In genomic region chr2:195559431-195559914, GRCh38 we compare ENCODE assay signal across 9 cellular contexts.
DNase-seq lines count a peak whose midpoint lies in the region; FAIRE-seq and TF ChIP-seq lines count a peak whose summit lies in the region.
"Had no signal": no experiment of that assay in that cellular context is flagged by ENCODE, and none has a peak within 500 bp of the region (broad histone marks: within the 10 kb centered on the region; RNA-seq: fewer than 3 reads in every experiment).

No MANE protein-coding gene starts in this region.

- no peaks in the 10 kb centered on the region for H3K23me2 ChIP-seq in H9 (ENCODE audit: insufficient read length, low read depth, low read length, poor library complexity, severe bottlenecking)

- H3K4me3 ChIP-seq in foreskin fibroblast (ENCODE audit: low read depth in 1 of 2, low read length in 2 of 2): no peak overlapping the region
- no peak overlapping the region for H3K4me3 ChIP-seq in ascending aorta
- no peak overlapping the region for H3K4me3 ChIP-seq in H7 (ENCODE audit: insufficient read depth, low read depth, low read length)

- H3K27ac ChIP-seq in H9 (ENCODE audit: insufficient read length, low read depth, low read length) (no peak overlapping the region), ascending aorta (no peak overlapping the region)

- H3K4me1 Mint-ChIP-seq in H9: peaks cover 10 to 12% of the 10 kb centered on the region in 2 experiments
- H3K4me1 Mint-ChIP-seq: brain had no signal

- H4K5ac ChIP-seq in H9 (ENCODE audit: insufficient read length, low read depth, low read length): no peak overlapping the region

- H3K9me3 Mint-ChIP-seq in H9: no peaks in the 10 kb centered on the region
- H3K9me3 Mint-ChIP-seq: brain had no signal

- H3K9ac ChIP-seq in H9 (ENCODE audit: extremely low read depth, insufficient read length, low read length): no peak overlapping the region

- no peaks in the 10 kb centered on the region for H3K27me3 Mint-ChIP-seq in H9 (ENCODE audit: low read depth)
- H3K27me3 Mint-ChIP-seq: brain had no signal

- H2BK15ac ChIP-seq in H9 (ENCODE audit: low read depth, low read length): no peak overlapping the region

- H4K91ac ChIP-seq in H9 (ENCODE audit: insufficient read length, low read depth, low read length): no peak overlapping the region

- H3K79me1 ChIP-seq in H9 (ENCODE audit: insufficient read depth, low read depth, low read length, poor library complexity, severe bottlenecking): no peaks in the 10 kb centered on the region

- no peak overlapping the region for H3K23ac ChIP-seq in H9 (ENCODE audit: insufficient read length, low read depth, low read length)

- no peaks in the 10 kb centered on the region for H3K36me3 Mint-ChIP-seq in H9 (ENCODE audit: insufficient read depth in 1 of 3, low read depth in 3 of 3)
- H3K36me3 Mint-ChIP-seq: brain had no signal

- H2AFZ ChIP-seq in H9 (ENCODE audit: low read length): no peak overlapping the region

- no peaks in the 10 kb centered on the region for H4K20me1 ChIP-seq in H9 (ENCODE audit: control insufficient read depth, insufficient read depth, insufficient read length)

- no peak for TF ChIP-seq POLR2A in GM12892 (IDR thresholded peaks at IDR 0.05; ENCODE audit: low read depth, low read length)

- H2AK5ac ChIP-seq in H9 (ENCODE audit: insufficient read length, low read length): no peak overlapping the region

- peaks cover 2% of the 10 kb centered on the region; the same call in 1 of the 2 replicates for H3K4me1 ChIP-seq in H9 (ENCODE audit: insufficient read depth, low read length)
- no peaks in the 10 kb centered on the region for H3K4me1 ChIP-seq in ascending aorta

- no CpG with 5 or more reads among the region's 5 CpGs for WGBS in H9 (ENCODE audit: extremely low coverage, insufficient read length, low lambda C conversion rate)

- peak; percentile 95 for FAIRE-seq in GM12892 (lab: Jason Lieb, UNC)

- H3K4me2 ChIP-seq in H9 (ENCODE audit: insufficient read depth, insufficient read length, low read length): no peak overlapping the region

- no peak overlapping the region for H2BK20ac ChIP-seq in H9 (ENCODE audit: low read depth, low read length, poor library complexity, severe bottlenecking)

- no peak overlapping the region for H3K18ac ChIP-seq in H9 (ENCODE audit: insufficient read length, low read depth, low read length)

- peak overlapping the region in 1 of 3 experiments; percentile 74; a peak in 1 of 7 replicates for H3K27ac Mint-ChIP-seq in H9
- H3K27ac Mint-ChIP-seq: brain had no signal

- TF ChIP-seq CTCF in H9 (conservative IDR thresholded peaks at IDR 0.05) (no peak), foreskin fibroblast (IDR thresholded peaks at IDR 0.05; ENCODE audit: low read depth, low read length) (no peak), ascending aorta (IDR thresholded peaks at IDR 0.05) (no peak)

- H2BK12ac ChIP-seq in H9 (ENCODE audit: insufficient read length, low read depth, low read length): no peak overlapping the region

- H3K56ac ChIP-seq in H9 (ENCODE audit: insufficient read length, low read depth, low read length): no peak overlapping the region

- DNase-seq in GM12892 (ENCODE audit: insufficient read length): peak; percentile 27
- peak; percentile 53 for DNase-seq in H9
- DNase-seq in MV-4-11 (lab: John Stamatoyannopoulos, UW): peak; percentile 99
- DNase-seq in activated CD8-positive, alpha-beta memory T cell treated with anti-CD3 and anti-CD28 coated beads for 24 hours: peak; percentile 77
- peak; percentile 83 to 85 for DNase-seq in foreskin fibroblast
- DNase-seq in stimulated activated CD4-positive, alpha-beta T cell treated with anti-CD3 and anti-CD28 coated beads, TNF-alpha, amount 100 ng/mL, for 48 hours (ENCODE audit: low read depth in 3 of 3): peak in 2 of 3 donors; percentile 35 to 66
- no peak for DNase-seq in ascending aorta (ENCODE audit: low spot score in 2 of 2)
- DNase-seq in H7: no peak

- no peaks in the 10 kb centered on the region for H3K36me3 ChIP-seq in ascending aorta
- no peaks in the 10 kb centered on the region for H3K36me3 ChIP-seq in H7 (replicated peaks; ENCODE audit: control insufficient read depth, insufficient read depth, low read length)

- H3K14ac ChIP-seq in H9 (ENCODE audit: insufficient read depth, low read length): no peak overlapping the region

- H2BK5ac ChIP-seq in H9 (ENCODE audit: insufficient read length, low read length): no peak overlapping the region

- H4K8ac ChIP-seq in H9 (replicated peaks; ENCODE audit: insufficient read length, low read depth, low read length): no peak overlapping the region

- H3K27me3 ChIP-seq in H9 (ENCODE audit: insufficient read depth, low read length) (no peaks in the 10 kb centered on the region), ascending aorta (no peaks in the 10 kb centered on the region), H7 (ENCODE audit: control insufficient read depth, insufficient read depth, low read length) (no peaks in the 10 kb centered on the region)

- intact Hi-C loops in ascending aorta (cut with DNase I): no loop called here

- no peak overlapping the region for H3K4ac ChIP-seq in H9 (ENCODE audit: low read depth, low read length)

- H3T11ph ChIP-seq in H9 (ENCODE audit: low read length): no peak overlapping the region

- H3K4me3 Mint-ChIP-seq in H9: no peak overlapping the region
- H3K4me3 Mint-ChIP-seq: brain had no signal

- no peaks in the 10 kb centered on the region for H3K79me2 ChIP-seq in H9 (ENCODE audit: insufficient read depth, low read length)

- H3K9me3 ChIP-seq in H9 (ENCODE audit: control insufficient read depth, low read depth, low read length) (no peaks in the 10 kb centered on the region), ascending aorta (no peaks in the 10 kb centered on the region)

- H2BK120ac ChIP-seq in H9 (ENCODE audit: low read depth, low read length, poor library complexity, severe bottlenecking): no peak overlapping the region

Comparison
In these comparisons a context has a peak if more than half of its experiments do, and no peak if none do; other contexts are left out.
1. DNase-seq: peak in GM12892 (single experiment), H9 (single experiment), MV-4-11 (single experiment), activated CD8-positive, alpha-beta memory T cell treated with anti-CD3 and anti-CD28 coated beads for 24 hours (single experiment), foreskin fibroblast (2 of 2) and stimulated activated CD4-positive, alpha-beta T cell treated with anti-CD3 and anti-CD28 coated beads, TNF-alpha, amount 100 ng/mL, for 48 hours (2 of 3); none in ascending aorta (0 of 2) and H7 (single experiment).